In genomic region chr7:100191775-100192174, GRCh38 we compare ENCODE assay signal across 1 cellular context.
TF ChIP-seq lines count a peak whose summit lies in the region.

No MANE protein-coding gene starts in this region.

TF ChIP-seq in GM12878, 131 proteins besides CTCF, POLR2A, EP300 and RAD21:
- TF ChIP-seq IRF3 (IDR thresholded peaks at IDR 0.05) (no peak), RUNX3 (IDR thresholded peaks at IDR 0.05; ENCODE audit: low read length) (no peak), CBX3 (IDR thresholded peaks at IDR 0.05; ENCODE audit: borderline replicate concordance, low read depth) (no peak), EZH2 (IDR thresholded peaks at IDR 0.05; ENCODE audit: borderline replicate concordance, control insufficient read depth, low read depth, low read length) (no peak), ZNF24 (IDR thresholded peaks at IDR 0.05) (no peak), ZNF207 (IDR thresholded peaks at IDR 0.05; ENCODE audit: borderline replicate concordance) (no peak), MYB (IDR thresholded peaks at IDR 0.05; ENCODE audit: borderline replicate concordance, low read depth, low read length) (no peak), RBBP5 (conservative IDR thresholded peaks at IDR 0.05) (no peak), USF2 (IDR thresholded peaks at IDR 0.05; ENCODE audit: borderline replicate concordance, low read depth, low read length) (no peak), SMARCA5 (IDR thresholded peaks at IDR 0.05) (no peak), GATAD2B (conservative IDR thresholded peaks at IDR 0.05; ENCODE audit: low read depth) (no peak), TCF7 (IDR thresholded peaks at IDR 0.05; ENCODE audit: borderline replicate concordance) (no peak), SREBF2 (IDR thresholded peaks at IDR 0.05; ENCODE audit: low read length) (no peak), HDAC2 (IDR thresholded peaks at IDR 0.05) (no peak), TAF1 (IDR thresholded peaks at IDR 0.05; ENCODE audit: borderline replicate concordance, low read depth, low read length) (no peak), YBX1 (IDR thresholded peaks at IDR 0.05) (no peak)
- TF ChIP-seq, protein P1, sequence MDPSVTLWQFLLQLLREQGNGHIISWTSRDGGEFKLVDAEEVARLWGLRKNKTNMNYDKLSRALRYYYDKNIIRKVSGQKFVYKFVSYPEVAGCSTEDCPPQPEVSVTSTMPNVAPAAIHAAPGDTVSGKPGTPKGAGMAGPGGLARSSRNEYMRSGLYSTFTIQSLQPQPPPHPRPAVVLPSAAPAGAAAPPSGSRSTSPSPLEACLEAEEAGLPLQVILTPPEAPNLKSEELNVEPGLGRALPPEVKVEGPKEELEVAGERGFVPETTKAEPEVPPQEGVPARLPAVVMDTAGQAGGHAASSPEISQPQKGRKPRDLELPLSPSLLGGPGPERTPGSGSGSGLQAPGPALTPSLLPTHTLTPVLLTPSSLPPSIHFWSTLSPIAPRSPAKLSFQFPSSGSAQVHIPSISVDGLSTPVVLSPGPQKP (IDR thresholded peaks at IDR 0.05; ENCODE audit: low read depth, low read length) = no peak
